Comparison of ENCODE assay signal across 18 cellular contexts in the genomic region with DNA sequence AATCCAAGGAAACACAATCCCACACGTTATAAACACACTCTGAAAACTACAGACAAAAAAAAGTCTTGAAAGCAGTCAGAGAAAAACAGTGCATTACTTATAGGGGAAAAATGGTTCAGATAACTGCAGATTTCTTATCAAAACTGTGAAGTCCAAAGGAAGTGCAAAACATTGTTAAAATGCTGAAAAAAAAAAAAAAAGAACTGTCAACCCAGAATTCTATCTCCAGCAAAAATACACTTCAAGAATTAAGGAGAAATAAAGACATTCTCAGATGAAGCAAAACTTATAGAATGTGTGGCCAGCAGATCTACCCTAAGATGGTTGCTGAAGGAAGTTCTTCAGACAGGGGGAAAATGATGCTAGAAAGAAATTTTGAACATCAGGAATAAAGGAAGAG. TPM values are rescaled to one million over a fixed set of nuclear protein-coding genes. Genes with fewer than 3 reads are reported as not detected.
"Had no signal": no experiment of that assay in that cellular context is flagged by ENCODE, and none has a peak within 500 bp of the region (broad histone marks: within the 10 kb centered on the region; RNA-seq: fewer than 3 reads in every experiment).

No MANE protein-coding gene starts in this region.

- H3K36me3 ChIP-seq: neutrophil, transverse colon had no signal

- DNase-seq: activated B cell treated with CpG ODN at 0.5 μM for 24 hours; activated CD4-positive, alpha-beta T cell treated with anti-CD3 and anti-CD28 coated beads for 48 hours; activated CD8-positive, alpha-beta T cell treated with anti-CD3 and anti-CD28 coated beads for 36 hours; activated gamma-delta T cell treated with Interleukin-2 at 50 U/mL for 16 hours; activated T-cell treated with anti-CD3 and anti-CD28 coated beads, Interleukin-2, amount 50 U/mL, for 48 hours; amygdala; islet precursor cell; natural killer cell; retina; stimulated activated CD4-positive, alpha-beta T cell treated with anti-CD3 and anti-CD28 coated beads, Interleukin-4, amount 100 ng/mL, for 24 hours; stimulated activated naive CD4-positive, alpha-beta T cell; substantia nigra; transverse colon had no signal

- H3K27ac ChIP-seq: epithelial cell of prostate, neutrophil had no signal

- H3K27me3 ChIP-seq: neutrophil, transverse colon had no signal

- H3K4me1 ChIP-seq: transverse colon had no signal

- H3K9me3 ChIP-seq: neutrophil had no signal

- ATAC-seq: activated CD8-positive, alpha-beta T cell treated with anti-CD3 and anti-CD28 coated beads for 36 hours; natural killer cell had no signal

- H3K4me3 ChIP-seq: skin epidermis, transverse colon had no signal

RNA-seq across cellular contexts. Expression of gene ADAMTS2, which starts 40.4 kb away (rescaled TPM):
- total RNA-seq: activated B cell treated with CpG ODN at 0.5 μM for 24 hours; activated CD8-positive, alpha-beta T cell treated with anti-CD3 and anti-CD28 coated beads for 36 hours; dermis microvascular lymphatic vessel endothelial cell; T-helper 2 cell treated with Interferon-gamma antibody and Interleukin-4, amounts not matched to agents 100 ng/mL and 5 ng/mL, for 36 hours had no signal
